ENCODE assay signal across 19 cellular contexts in the genomic region with DNA sequence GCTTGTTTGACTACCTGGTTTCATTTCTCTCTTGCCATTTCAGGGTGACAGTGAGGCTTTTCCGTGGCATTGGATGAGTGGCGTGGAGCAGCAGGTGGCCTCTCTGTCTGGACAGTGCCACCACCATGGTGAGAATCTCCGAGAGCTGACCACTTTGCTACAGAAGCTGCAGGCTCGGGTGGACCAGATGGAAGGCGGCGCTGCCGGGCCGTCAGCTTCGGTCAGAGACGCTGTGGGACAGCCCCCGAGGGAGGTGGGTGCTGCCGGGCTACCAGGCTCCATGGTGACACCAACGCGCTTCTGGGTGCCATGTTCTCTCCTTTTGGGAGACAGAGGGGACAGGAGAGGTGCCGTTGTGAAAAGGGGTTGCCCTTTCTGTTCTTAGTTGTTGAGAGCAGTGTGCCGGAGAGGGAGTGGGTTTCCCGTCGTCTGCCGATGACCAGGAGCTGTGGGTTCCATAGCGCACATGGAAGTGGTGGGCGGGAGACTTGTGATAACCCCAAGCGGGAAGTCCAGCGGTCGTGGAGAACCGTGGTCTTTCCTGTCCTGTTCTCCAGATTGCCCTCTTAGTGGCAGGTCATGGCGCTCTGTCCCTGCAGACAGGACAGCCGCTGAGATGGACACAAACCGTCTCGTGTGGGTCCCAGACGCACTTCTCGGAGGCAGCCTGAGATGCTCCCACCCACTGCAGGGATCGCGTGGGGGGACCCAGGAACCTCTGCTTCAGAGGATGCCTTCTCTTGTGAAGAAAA. TPM values are rescaled to one million over a fixed set of nuclear protein-coding genes. Genes with fewer than 3 reads are reported as not detected.
DNase-seq lines count a peak whose midpoint lies in the region; ATAC-seq, FAIRE-seq and TF ChIP-seq lines count a peak whose summit lies in the region.
"Had no signal": no experiment of that assay in that cellular context is flagged by ENCODE, and none has a peak within 500 bp of the region (broad histone marks: within the 10 kb centered on the region; RNA-seq: fewer than 3 reads in every experiment).

No MANE protein-coding gene starts in this region.

- intact Hi-C loops in Caco-2 (cut with micrococcal nuclease; ENCODE audit: unreplicated experiment) (no loop called here), kidney (cut with DNase I) (no loop called here)

- H3K27me3 Mint-ChIP-seq in Caco-2 (ENCODE audit: insufficient read depth, unreplicated experiment), result no peaks in the 10 kb centered on the region
- H3K27me3 Mint-ChIP-seq in endothelial cell (ENCODE audit: unreplicated experiment), result peaks cover 2% of the 10 kb centered on the region
- H3K27me3 Mint-ChIP-seq in progenitor cell of endocrine pancreas, result no peaks in the 10 kb centered on the region
- H3K27me3 Mint-ChIP-seq: CD4-positive, alpha-beta memory T cell had no signal

- H3K4me3 Mint-ChIP-seq in Caco-2 (ENCODE audit: unreplicated experiment), result no peak overlapping the region
- peak overlapping the region; percentile 28 for H3K4me3 Mint-ChIP-seq in endothelial cell (ENCODE audit: unreplicated experiment)
- H3K4me3 Mint-ChIP-seq in progenitor cell of endocrine pancreas (ENCODE audit: low read depth), result no peak overlapping the region
- H3K4me3 Mint-ChIP-seq: CD4-positive, alpha-beta memory T cell; H9 had no signal

- H3K9ac ChIP-seq in kidney (ENCODE audit: low read length in 2 of 2), result no peak overlapping the region
- H3K9ac ChIP-seq: GM23248 had no signal

- no peak for DNase-seq in Caco-2
- DNase-seq in HTR-8/SVneo (ENCODE audit: insufficient read length, low spot score), result no peak
- no peak for DNase-seq in endothelial cell (ENCODE audit: low spot score)
- no peak for DNase-seq in progenitor cell of endocrine pancreas (ENCODE audit: low spot score, unreplicated experiment)
- DNase-seq in dedifferentiated amniotic fluid mesenchymal stem cell (ENCODE audit: extremely low spot score), result no peak
- no peak for DNase-seq in activated naive CD4-positive, alpha-beta T cell treated with anti-CD3 and anti-CD28 coated beads, Interleukin-2, amount 50 U/mL, for 72 hours (ENCODE audit: low spot score in 2 of 2)
- DNase-seq in kidney, result no peak
- no peak for DNase-seq in cerebellum (ENCODE audit: low spot score)
- DNase-seq: C1 segment of cervical spinal cord; CD4-positive, alpha-beta memory T cell; COR-L47; DMS153; DND-41; GM23248; H9 had no signal

- CTCF ChIA-PET in Caco-2 (lab: Charles Lee), result no interaction called here

- no peaks in the 10 kb centered on the region for H3K9me3 Mint-ChIP-seq in Caco-2 (ENCODE audit: unreplicated experiment)
- H3K9me3 Mint-ChIP-seq in endothelial cell (ENCODE audit: unreplicated experiment), result no peaks in the 10 kb centered on the region
- H3K9me3 Mint-ChIP-seq in progenitor cell of endocrine pancreas (ENCODE audit: low read depth), result no peaks in the 10 kb centered on the region
- H3K9me3 Mint-ChIP-seq in activated naive CD4-positive, alpha-beta T cell treated with anti-CD3 and anti-CD28 coated beads, Interleukin-2, amount 50 U/mL, for 72 hours, result no peaks in the 10 kb centered on the region

- no TSS peak for BruUV-seq in Caco-2 (replicated peaks; lab: Mats Ljungman, UMichigan)

- H3K4me1 ChIP-seq in Caco-2 (peaks cover 1% of the 10 kb centered on the region), kidney (ENCODE audit: control insufficient read depth in 1 of 2, insufficient read depth in 1 of 2, low read depth in 1 of 2, low read length in 2 of 2) (no peaks in the 10 kb centered on the region)

- no peak for ATAC-seq in activated naive CD4-positive, alpha-beta T cell treated with anti-CD3 and anti-CD28 coated beads, Interleukin-2, amount 50 U/mL, for 72 hours
- ATAC-seq: HCT116 had no signal

- H3K4me1 Mint-ChIP-seq in Caco-2 (ENCODE audit: low read depth, unreplicated experiment) (peaks cover 3% of the 10 kb centered on the region), endothelial cell (ENCODE audit: unreplicated experiment) (no peaks in the 10 kb centered on the region), progenitor cell of endocrine pancreas (ENCODE audit: low read depth) (no peaks in the 10 kb centered on the region)
- H3K4me1 Mint-ChIP-seq: CD4-positive, alpha-beta memory T cell; H9 had no signal

- FAIRE-seq in HTR-8/SVneo (lab: Jason Lieb, UNC) (peak; percentile 63), kidney (lab: Jason Lieb, UNC) (no peak)
- FAIRE-seq: G401.6, GM12892, GM19239 had no signal

- H3K4me3 ChIP-seq in Caco-2 (ENCODE audit: low read depth, low read length), result no peak overlapping the region
- no peak overlapping the region for H3K4me3 ChIP-seq in kidney (ENCODE audit: low read length in 2 of 2)
- H3K4me3 ChIP-seq: GM23248 had no signal

- H3K9me3 ChIP-seq in Caco-2 (no peaks in the 10 kb centered on the region), kidney (ENCODE audit: control insufficient read depth in 1 of 2, low read length in 2 of 2) (no peaks in the 10 kb centered on the region)

- POLR2A ChIA-PET in Caco-2 (lab: Charles Lee), result no interaction called here

- no peak overlapping the region for H3K27ac ChIP-seq in kidney (ENCODE audit: low read depth in 2 of 2, low read length in 2 of 2)
- H3K27ac ChIP-seq: GM23248 had no signal

- TF ChIP-seq CTCF in Caco-2 (IDR thresholded peaks at IDR 0.05; ENCODE audit: insufficient read depth in 1 of 2, low read depth in 1 of 2, low read length in 1 of 2, severe bottlenecking in 1 of 2, unreplicated experiment in 1 of 2), result no peak
- no peak for TF ChIP-seq CTCF in endothelial cell (IDR thresholded peaks at IDR 0.05; ENCODE audit: unreplicated experiment)
- no peak for TF ChIP-seq CTCF in progenitor cell of endocrine pancreas (IDR thresholded peaks at IDR 0.05; ENCODE audit: unreplicated experiment)
- TF ChIP-seq CTCF in kidney (IDR thresholded peaks at IDR 0.05; ENCODE audit: borderline replicate concordance, extremely low read depth, insufficient read depth), result no peak

- H3K36me3 ChIP-seq in Caco-2 (ENCODE audit: control insufficient read depth, insufficient read depth, low read length) (peaks cover 5% of the 10 kb centered on the region), kidney (ENCODE audit: control insufficient read depth in 1 of 2, insufficient read depth in 2 of 2, low read length in 2 of 2) (peaks cover 40 to 50% of the 10 kb centered on the region in 2 donors)

- H3K27me3 ChIP-seq in Caco-2 (replicated peaks; ENCODE audit: control insufficient read depth, insufficient read depth, low read length), result no peaks in the 10 kb centered on the region

- H3K36me3 Mint-ChIP-seq in Caco-2 (ENCODE audit: insufficient read depth, unreplicated experiment), result peaks cover 70% of the 10 kb centered on the region
- peaks cover 69% of the 10 kb centered on the region for H3K36me3 Mint-ChIP-seq in endothelial cell (ENCODE audit: low read depth, unreplicated experiment)
- peaks cover 25% of the 10 kb centered on the region for H3K36me3 Mint-ChIP-seq in progenitor cell of endocrine pancreas (ENCODE audit: insufficient read depth)
- H3K36me3 Mint-ChIP-seq in activated naive CD4-positive, alpha-beta T cell treated with anti-CD3 and anti-CD28 coated beads, Interleukin-2, amount 50 U/mL, for 72 hours, result peaks cover 7% of the 10 kb centered on the region in 2 donors

- H3K27ac Mint-ChIP-seq in Caco-2 (ENCODE audit: unreplicated experiment), result peak overlapping the region; percentile 42
- H3K27ac Mint-ChIP-seq in endothelial cell (ENCODE audit: unreplicated experiment), result no peak overlapping the region
- peak overlapping the region; percentile 49 for H3K27ac Mint-ChIP-seq in progenitor cell of endocrine pancreas
- no peak overlapping the region for H3K27ac Mint-ChIP-seq in activated naive CD4-positive, alpha-beta T cell treated with anti-CD3 and anti-CD28 coated beads, Interleukin-2, amount 50 U/mL, for 72 hours

RNA-seq across cellular contexts. Expression of a gene that starts 21.3 kb away (rescaled TPM):
- total RNA-seq in Caco-2 (2022) (141 and 146 TPM in 2 replicates), endothelial cell (ENCODE audit: unreplicated experiment) (150 TPM), progenitor cell of endocrine pancreas (152 and 157 TPM in 2 replicates), kidney (168 TPM), cerebellum (291 TPM)
- 100 to 1,000 TPM; 106 to 109 TPM for total RNA-seq in activated naive CD4-positive, alpha-beta T cell treated with anti-CD3 and anti-CD28 coated beads, Interleukin-2, amount 50 U/mL, for 72 hours
- polyA plus RNA-seq in kidney (ENCODE audit: insufficient read depth, low read depth, low replicate concordance), result 40.4 TPM

RNA-seq across cellular contexts. Expression of a gene that starts 22.8 kb away (rescaled TPM):
- total RNA-seq in Caco-2 (2022), result 124 and 130 TPM in 2 replicates
- 61.3 TPM for total RNA-seq in endothelial cell (ENCODE audit: unreplicated experiment)
- 58.2 and 58.7 TPM in 2 replicates for total RNA-seq in progenitor cell of endocrine pancreas
- total RNA-seq in activated naive CD4-positive, alpha-beta T cell treated with anti-CD3 and anti-CD28 coated beads, Interleukin-2, amount 50 U/mL, for 72 hours, result 10 to 100 TPM; 32.5 to 34.1 TPM
- 44.8 TPM for total RNA-seq in kidney
- polyA plus RNA-seq in kidney (ENCODE audit: insufficient read depth, low read depth, low replicate concordance), result 80.8 TPM
- total RNA-seq in cerebellum, result 15.7 TPM

Comparison
In these comparisons a context has a peak if more than half of its experiments do, and no peak if none do; other contexts are left out.
1. H3K27ac Mint-ChIP-seq: peak in Caco-2 (single experiment) and progenitor cell of endocrine pancreas (single experiment); none in endothelial cell (single experiment) and activated naive CD4-positive, alpha-beta T cell treated with anti-CD3 and anti-CD28 coated beads, Interleukin-2, amount 50 U/mL, for 72 hours (0 of 2).